Comparison of ENCODE assay signal across 8 cellular contexts in genomic region chr1:161068306-161069200, GRCh38. TPM values are rescaled to one million over a fixed set of nuclear protein-coding genes. Genes with fewer than 3 reads are reported as not detected.
DNase-seq lines count a peak whose midpoint lies in the region; ATAC-seq and TF ChIP-seq lines count a peak whose summit lies in the region.

No MANE protein-coding gene starts in this region.

- H3K27ac ChIP-seq in HCT116 (ENCODE audit: low read depth, low read length) = no peak overlapping the region
- H3K27ac ChIP-seq in OCI-LY7 (ENCODE audit: low read depth, low read length, poor library complexity, severe bottlenecking) = peak overlapping the region; percentile 86

- peaks cover 0 to 22% of the 10 kb centered on the region in 2 experiments; a peak in 1 of 4 replicates for H3K4me1 ChIP-seq in HCT116 (ENCODE audit: control insufficient read depth in 1 of 2, insufficient read depth in 2 of 2, low read length in 2 of 2)
- H3K4me1 ChIP-seq in OCI-LY7 (ENCODE audit: insufficient read depth, low read length, poor library complexity, severe bottlenecking) = peaks cover 30% of the 10 kb centered on the region

- H3K9me2 ChIP-seq in HCT116 (ENCODE audit: insufficient read depth) = no peaks in the 10 kb centered on the region
- no peaks in the 10 kb centered on the region for H3K9me2 ChIP-seq in OCI-LY7 (ENCODE audit: insufficient read depth, low read length)

- ATAC-seq in HCT116 (peak; percentile 39; the same call in 1 of the 2 replicates), left colon (peak; percentile 75), GM19328 (IDR thresholded peaks at IDR 0.05; ENCODE audit: unreplicated experiment) (no peak)

- no peak for DNase-seq in HCT116 (ENCODE audit: low read depth, low spot score)
- peak; percentile 84 for DNase-seq in OCI-LY7 (ENCODE audit: low spot score)
- DNase-seq in activated T-helper 9 cell treated with anti-CD3 and anti-CD28 coated beads, Interleukin-2, amount 50 U/mL, for 16 hours (ENCODE audit: low read depth) = peak; percentile 63
- peak; percentile 76 to 79 for DNase-seq in left colon
- peak; percentile 42 for DNase-seq in stimulated activated CD8-positive, alpha-beta memory T cell treated with anti-CD3 and anti-CD28 coated beads, Interleukin-15, amount 100 ng/mL, for 24 hours (ENCODE audit: low read depth)
- no peak for DNase-seq in SHP77 treated with DMSO at 0.1 percent for 48 hours (lab: John Stamatoyannopoulos, UW)

- BruUV-seq in HCT116 (replicated peaks; lab: Mats Ljungman, UMichigan) = no TSS peak
- no TSS peak for BruUV-seq in OCI-LY7 (replicated peaks; lab: Mats Ljungman, UMichigan)

- H2AFZ ChIP-seq in HCT116 (ENCODE audit: low read depth, low read length, poor library complexity, severe bottlenecking) (no peak overlapping the region), OCI-LY7 (ENCODE audit: low read length) (no peak overlapping the region)

- RAD21 ChIA-PET in HCT116 (lab: Charles Lee; ENCODE audit: low non-redundant PET in 1 of 2, low total read pairs in 2 of 2, uncharacterized antibody in 2 of 2, unreplicated experiment in 2 of 2) = no interaction called here

- no peak overlapping the region for H3K4me2 ChIP-seq in HCT116 (ENCODE audit: low read length)
- H3K4me2 ChIP-seq in OCI-LY7 (ENCODE audit: low read length) = peak overlapping the region; percentile 99

- H3K4me3 ChIP-seq in GM08714 (ENCODE audit: low read length) (peak overlapping the region; percentile 73), HCT116 (replicated peaks in 1 of 2; ENCODE audit: low read depth in 1 of 2, low read length in 2 of 2) (no peak overlapping the region), OCI-LY7 (ENCODE audit: low read depth, low read length, poor library complexity, severe bottlenecking) (peak overlapping the region; percentile 96)

- CTCF ChIA-PET in HCT116 (lab: Charles Lee) = no interaction called here
- CTCF ChIA-PET in OCI-LY7 (lab: Charles Lee; ENCODE audit: unreplicated experiment) = interaction anchor here (1.4 kb wide), 2 partner anchors 9 to 22 kb away, joined by 4 to 6 read pairs; partner anchors contain the start of gene USF1

- TF ChIP-seq RAD21 in HCT116 (IDR thresholded peaks at IDR 0.05; ENCODE audit: low read depth) = no peak

- intact Hi-C loops in HCT116 (cut with micrococcal nuclease) = no loop called here
- intact Hi-C loops in OCI-LY7 (cut with micrococcal nuclease; ENCODE audit: unreplicated experiment) = loop anchor here (1.0 to 2.0 kb wide), 3 partner anchors 23 to 86 kb away; partner anchors contain the start of genes NIT1, PFDN2 and USF1
- intact Hi-C loops in left colon (cut with DNase I, micrococcal nuclease) = no loop called here

- no peaks in the 10 kb centered on the region for H4K20me1 ChIP-seq in HCT116 (ENCODE audit: insufficient read depth)
- peaks cover 6% of the 10 kb centered on the region; the same call in 1 of the 2 replicates for H4K20me1 ChIP-seq in OCI-LY7 (ENCODE audit: insufficient read depth, low read length)

- H3K79me2 ChIP-seq in HCT116 (ENCODE audit: insufficient read depth, low read length) (no peaks in the 10 kb centered on the region), OCI-LY7 (ENCODE audit: insufficient read depth, low read depth, low read length) (peaks cover 55% of the 10 kb centered on the region)

- TF ChIP-seq CTCF in HCT116 (IDR thresholded peaks at IDR 0.05 in 2 of 3, conservative IDR thresholded peaks at IDR 0.05 in 1 of 3; ENCODE audit: borderline replicate concordance in 1 of 3, insufficient read depth in 1 of 3, low read depth in 2 of 3, low read length in 2 of 3) = no peak
- TF ChIP-seq CTCF in OCI-LY7 (conservative IDR thresholded peaks at IDR 0.05; ENCODE audit: low read length) = no peak

- H3K27me3 ChIP-seq in HCT116 (ENCODE audit: insufficient read depth, low read length) = no peaks in the 10 kb centered on the region

- TF ChIP-seq POLR2A in HCT116 (IDR thresholded peaks at IDR 0.05; ENCODE audit: borderline replicate concordance, extremely low read depth, insufficient read depth, insufficient read length) = no peak

- H3K9me3 ChIP-seq in HCT116 (ENCODE audit: control insufficient read depth in 1 of 2, insufficient read depth in 1 of 2, low read depth in 1 of 2, low read length in 2 of 2) = no peaks in the 10 kb centered on the region
- no peaks in the 10 kb centered on the region for H3K9me3 ChIP-seq in OCI-LY7 (ENCODE audit: low read length)

- H3K36me3 ChIP-seq in HCT116 (ENCODE audit: control insufficient read depth in 1 of 2, insufficient read depth in 2 of 2, low read length in 2 of 2) (no peaks in the 10 kb centered on the region), OCI-LY7 (ENCODE audit: insufficient read depth, low read length) (peaks cover 34% of the 10 kb centered on the region)

- POLR2A ChIA-PET in HCT116 (lab: Charles Lee) = no interaction called here
- POLR2A ChIA-PET in OCI-LY7 (lab: Charles Lee) = interaction anchor here (0.6 to 3.9 kb wide), 16 partner anchors 8 to 134 kb away, joined by 3 to 42 read pairs (median 4); partner anchors contain the start of genes F11R, NDUFS2, NIT1 and PFDN2

- no peak overlapping the region for H3K9ac ChIP-seq in HCT116 (ENCODE audit: low read length)

TF ChIP-seq in HCT116, 20 proteins besides CTCF, POLR2A, EP300 and RAD21:
- TF ChIP-seq EGR1 (IDR thresholded peaks at IDR 0.05; ENCODE audit: low read depth) (no peak), SP1 (IDR thresholded peaks at IDR 0.05; ENCODE audit: low read depth) (no peak), CBX3 (IDR thresholded peaks at IDR 0.05; ENCODE audit: low read depth) (no peak), REST (IDR thresholded peaks at IDR 0.05; ENCODE audit: low read depth) (no peak)

RNA-seq across cellular contexts. Expression of gene ARHGAP30, which starts 1.1 kb away (rescaled TPM):
- total RNA-seq in HCT116 (2021; ENCODE audit: unreplicated experiment) (0.39 TPM), OCI-LY7 (2022) (86.7 and 101 TPM in 2 replicates), left colon (1 to 10 TPM; 2.7 to 8.7 TPM)
- polyA plus RNA-seq in HCT116 (2012) = 0.34 and 0.36 TPM in 2 replicates
- total RNA-seq in OCI-LY7 (2014; rRNA removed; shearing (Covaris generic)) = 56.2 and 62.9 TPM in 2 replicates

RNA-seq across cellular contexts. Expression of gene NECTIN4, which starts 20.8 kb away (rescaled TPM):
- total RNA-seq in HCT116 (2021; ENCODE audit: unreplicated experiment) = 3.3 TPM
- polyA plus RNA-seq in HCT116 (2012) = 4.5 and 7.0 TPM in 2 replicates
- not detected in 2 replicates for total RNA-seq in OCI-LY7 (2014; rRNA removed; shearing (Covaris generic))
- not detected in 2 replicates for total RNA-seq in OCI-LY7 (2022)
- 1 to 10 TPM; 3.0 to 6.1 TPM for total RNA-seq in left colon

RNA-seq across cellular contexts. Expression of gene USF1, which starts 22.8 kb away (rescaled TPM):
- total RNA-seq in HCT116 (2021; ENCODE audit: unreplicated experiment) (48.0 TPM), OCI-LY7 (2022) (57.6 and 60.9 TPM in 2 replicates), left colon (10 to 100 TPM; 67.4 to 72.4 TPM)
- polyA plus RNA-seq in HCT116 (2012) = 49.1 and 61.6 TPM in 2 replicates
- 83.1 and 97.5 TPM in 2 replicates for total RNA-seq in OCI-LY7 (2014; rRNA removed; shearing (Covaris generic))

RNA-seq across cellular contexts. Expression of gene KLHDC9, which starts 29.6 kb away (rescaled TPM):
- total RNA-seq in HCT116 (2021; ENCODE audit: unreplicated experiment) = 1.4 TPM
- 0.75 and 1.4 TPM in 2 replicates for polyA plus RNA-seq in HCT116 (2012)
- 0.95 and 2.7 TPM in 2 replicates for total RNA-seq in OCI-LY7 (2014; rRNA removed; shearing (Covaris generic))
- 1.3 and 3.0 TPM in 2 replicates for total RNA-seq in OCI-LY7 (2022)
- 10 to 100 TPM; 10.1 to 11.1 TPM for total RNA-seq in left colon

RNA-seq across cellular contexts. Expression of gene TSTD1, which starts 29.8 kb away (rescaled TPM):
- total RNA-seq in HCT116 (2021; ENCODE audit: unreplicated experiment) (116 TPM), OCI-LY7 (2022) (73.4 and 89.2 TPM in 2 replicates), left colon (100 to 1,000 TPM in 1 of 2 donors, 10 to 100 TPM in 1; 92.1 to 120 TPM)
- 157 and 191 TPM in 2 replicates for polyA plus RNA-seq in HCT116 (2012)
- 164 and 206 TPM in 2 replicates for total RNA-seq in OCI-LY7 (2014; rRNA removed; shearing (Covaris generic))

Comparison
In these comparisons a context has a peak if more than half of its experiments do, and no peak if none do; other contexts are left out.
1. H3K4me3 ChIP-seq: peak in GM08714 (single experiment) and OCI-LY7 (single experiment); none in HCT116 (0 of 2).
2. DNase-seq: peak in OCI-LY7 (single experiment), activated T-helper 9 cell treated with anti-CD3 and anti-CD28 coated beads, Interleukin-2, amount 50 U/mL, for 16 hours (single experiment), left colon (2 of 2) and stimulated activated CD8-positive, alpha-beta memory T cell treated with anti-CD3 and anti-CD28 coated beads, Interleukin-15, amount 100 ng/mL, for 24 hours (single experiment); none in HCT116 (single experiment) and SHP77 treated with DMSO at 0.1 percent for 48 hours (single experiment).
3. RNA of gene ARHGAP30, which starts 1.1 kb away (total RNA-seq): 56.2 to 101 TPM in OCI-LY7; 2.7 to 8.7 TPM in left colon and 0.39 TPM in HCT116 (single experiment); every median in the first group is over 4 times any median in the second.